ENCODE assay signal across 15 cellular contexts in genomic region chr2:106552966-106553365, GRCh38.
DNase-seq lines count a peak whose midpoint lies in the region; FAIRE-seq and TF ChIP-seq lines count a peak whose summit lies in the region.
"Had no signal": no experiment of that assay in that cellular context is flagged by ENCODE, and none has a peak within 500 bp of the region (broad histone marks: within the 10 kb centered on the region; RNA-seq: fewer than 3 reads in every experiment).

No MANE protein-coding gene starts in this region.

- TF ChIP-seq CTCF in mesothelial cell of epicardium (IDR thresholded peaks at IDR 0.05; ENCODE audit: unreplicated experiment) (no peak), type B pancreatic cell (conservative IDR thresholded peaks at IDR 0.05) (no peak)

- H3K9me3 Mint-ChIP-seq in dendritic cell treated with granulocyte-macrophage colony-stimulating factor and Interleukin-4, amounts not matched to agents 40 ng/mL and 50 ng/mL, for 4 days, result no peaks in the 10 kb centered on the region
- H3K9me3 Mint-ChIP-seq in mesothelial cell of epicardium (peaks cover 15% of the 10 kb centered on the region), type B pancreatic cell (peaks cover 7% of the 10 kb centered on the region)
- H3K9me3 Mint-ChIP-seq: HFFc6 had no signal

- no peak for TF ChIP-seq POLR2A in GM12891 (IDR thresholded peaks at IDR 0.05; ENCODE audit: low read depth, low read length)

- H3K27me3 Mint-ChIP-seq in dendritic cell treated with granulocyte-macrophage colony-stimulating factor and Interleukin-4, amounts not matched to agents 40 ng/mL and 50 ng/mL, for 4 days, result peaks cover 1% of the 10 kb centered on the region
- H3K27me3 Mint-ChIP-seq in mesothelial cell of epicardium (ENCODE audit: low read depth), result no peaks in the 10 kb centered on the region
- H3K27me3 Mint-ChIP-seq in type B pancreatic cell, result no peaks in the 10 kb centered on the region

- H3K27ac Mint-ChIP-seq in dendritic cell treated with granulocyte-macrophage colony-stimulating factor and Interleukin-4, amounts not matched to agents 40 ng/mL and 50 ng/mL, for 4 days, result peak overlapping the region; percentile 39
- H3K27ac Mint-ChIP-seq in mesothelial cell of epicardium, result peak overlapping the region; percentile 13
- peak overlapping the region; percentile 29 for H3K27ac Mint-ChIP-seq in type B pancreatic cell
- H3K27ac Mint-ChIP-seq: CD4-positive, CD25-positive, alpha-beta regulatory T cell; HFFc6 had no signal

- DNase-seq in GM12891 (ENCODE audit: insufficient read length, low spot score) (no peak), mesothelial cell of epicardium (ENCODE audit: low spot score in 2 of 2, unreplicated experiment in 2 of 2) (no peak), type B pancreatic cell (ENCODE audit: extremely low spot score, unreplicated experiment) (no peak), epidermal melanocyte (ENCODE audit: insufficient read length, low spot score) (no peak), NCI-H187 (lab: John Stamatoyannopoulos, UW) (no peak)
- no peak for DNase-seq in stimulated activated naive CD4-positive, alpha-beta T cell treated with Interleukin-2 at 50 U/mL for 16 hours (lab: John Stamatoyannopoulos, UW)
- DNase-seq: BE2C; CD4-positive, CD25-positive, alpha-beta regulatory T cell; DMS53; HCEC 1CT; HFFc6 had no signal

- no peak for FAIRE-seq in GM12891 (lab: Jason Lieb, UNC)
- FAIRE-seq: A549, GM18507, HTR-8/SVneo had no signal

- no peak overlapping the region for H3K4me3 Mint-ChIP-seq in dendritic cell treated with granulocyte-macrophage colony-stimulating factor and Interleukin-4, amounts not matched to agents 40 ng/mL and 50 ng/mL, for 4 days
- no peak overlapping the region for H3K4me3 Mint-ChIP-seq in mesothelial cell of epicardium
- H3K4me3 Mint-ChIP-seq in type B pancreatic cell, result peak overlapping the region; percentile 16
- H3K4me3 Mint-ChIP-seq: CD4-positive, CD25-positive, alpha-beta regulatory T cell; HFFc6 had no signal

- no peaks in the 10 kb centered on the region for H3K36me3 Mint-ChIP-seq in dendritic cell treated with granulocyte-macrophage colony-stimulating factor and Interleukin-4, amounts not matched to agents 40 ng/mL and 50 ng/mL, for 4 days (ENCODE audit: low read depth)
- H3K36me3 Mint-ChIP-seq in mesothelial cell of epicardium (no peaks in the 10 kb centered on the region), type B pancreatic cell (no peaks in the 10 kb centered on the region)
- H3K36me3 Mint-ChIP-seq: CD4-positive, CD25-positive, alpha-beta regulatory T cell had no signal

- H3K4me1 Mint-ChIP-seq in dendritic cell treated with granulocyte-macrophage colony-stimulating factor and Interleukin-4, amounts not matched to agents 40 ng/mL and 50 ng/mL, for 4 days (ENCODE audit: low read depth), result peaks cover 26% of the 10 kb centered on the region
- peaks cover 26% of the 10 kb centered on the region for H3K4me1 Mint-ChIP-seq in mesothelial cell of epicardium
- H3K4me1 Mint-ChIP-seq in type B pancreatic cell (ENCODE audit: unreplicated experiment), result peaks cover 29% of the 10 kb centered on the region
- H3K4me1 Mint-ChIP-seq: CD4-positive, CD25-positive, alpha-beta regulatory T cell had no signal

- intact Hi-C loops in dendritic cell treated with granulocyte-macrophage colony-stimulating factor and Interleukin-4, amounts not matched to agents 40 ng/mL and 50 ng/mL, for 4 days (cut with micrococcal nuclease), result no loop called here

TF ChIP-seq in GM12891, 5 proteins besides CTCF, POLR2A, EP300 and RAD21:
- TF ChIP-seq TAF1 (IDR thresholded peaks at IDR 0.05; ENCODE audit: low read depth, low read length) (no peak), POLR2AphosphoS5 (IDR thresholded peaks at IDR 0.05; ENCODE audit: low read depth, low read length) (no peak), SPI1 (IDR thresholded peaks at IDR 0.05; ENCODE audit: low read depth, low read length) (0 out of 2 replicates have a peak, but pooled peaks have one; percentile 4), PAX5 (IDR thresholded peaks at IDR 0.05; ENCODE audit: insufficient read depth, low read length, severe bottlenecking) (no peak)
